In genomic region chr5:155969510-155969909, GRCh38 we compare ENCODE assay signal across 35 cellular contexts.
"Had no signal": no experiment of that assay in that cellular context is flagged by ENCODE, and none has a peak within 500 bp of the region (broad histone marks: within the 10 kb centered on the region; RNA-seq: fewer than 3 reads in every experiment).

No MANE protein-coding gene starts in this region.

- H3K4me1 ChIP-seq: adrenal gland, body of pancreas, breast epithelium had no signal

- H3K9me3 ChIP-seq: body of pancreas had no signal

- H3K9me3 Mint-ChIP-seq: activated CD4-positive, alpha-beta T cell treated with anti-CD3 and anti-CD28 coated beads, Interleukin-2, amount 10 ng/mL, durations not matched to agents 24 days and 14 days; T-helper 2 cell treated with Interferon-gamma antibody and Interleukin-4, amounts not matched to agents 5 μg/mL and 100 μg/mL, for 36 hours had no signal

- H3K4me3 Mint-ChIP-seq: activated B cell treated with CpG ODN at 0.5 μM for 24 hours; activated CD4-positive, alpha-beta memory T cell treated with anti-CD3 and anti-CD28 coated beads for 36 hours; activated CD4-positive, alpha-beta T cell treated with anti-CD3 and anti-CD28 coated beads, Interleukin-2, amount 10 ng/mL, durations not matched to agents 24 days and 14 days; activated CD8-positive, alpha-beta T cell treated with anti-CD3 and anti-CD28 coated beads for 36 hours; activated naive CD4-positive, alpha-beta T cell treated with anti-CD3 and anti-CD28 coated beads for 36 hours; activated naive CD8-positive, alpha-beta T cell treated with anti-CD3 and anti-CD28 coated beads for 36 hours; activated T-cell treated with anti-CD3 and anti-CD28 coated beads, Interleukin-2, amount 50 U/mL, for 4 hours; activated T-cell treated with anti-CD3 and anti-CD28 coated beads, Interleukin-2, amount 50 U/mL, for 72 hours; activated T-helper 1 cell treated with anti-CD3 and anti-CD28 coated beads, Interleukin-12 subunit alpha, Interleukin-12 subunit beta, Interleukin-2, Interleukin-4 antibody, amounts not matched to agents 30 ng/mL and 10 ng/mL and 1 ng/mL, durations not matched to agents 14 hours and 24 hours and 36 hours; activated T-helper 17 cell treated with anti-CD3 and anti-CD28 coated beads, Interleukin-2, amount 50 U/mL, for 72 hours; T-helper 1 cell treated with Interleukin-12 subunit alpha and Interleukin-12 subunit beta and Interleukin-4 antibody, amounts not matched to agents 30 μg/mL and 1 μg/mL, for 36 hours; T-helper 2 cell treated with Interferon-gamma antibody and Interleukin-4, amounts not matched to agents 5 μg/mL and 100 μg/mL, for 36 hours had no signal

- H3K27me3 Mint-ChIP-seq: activated B cell treated with CpG ODN at 0.5 μM for 24 hours; activated CD4-positive, alpha-beta T cell treated with anti-CD3 and anti-CD28 coated beads, Interleukin-2, amount 10 ng/mL, durations not matched to agents 24 days and 14 days; activated CD8-positive, alpha-beta T cell treated with anti-CD3 and anti-CD28 coated beads for 36 hours had no signal

- H3K27ac Mint-ChIP-seq: activated B cell treated with CpG ODN at 0.5 μM for 24 hours; activated CD4-positive, alpha-beta memory T cell treated with anti-CD3 and anti-CD28 coated beads for 36 hours; activated CD4-positive, alpha-beta T cell treated with anti-CD3 and anti-CD28 coated beads, Interleukin-2, amount 10 ng/mL, durations not matched to agents 24 days and 14 days; activated CD8-positive, alpha-beta T cell treated with anti-CD3 and anti-CD28 coated beads for 36 hours; activated naive CD4-positive, alpha-beta T cell treated with anti-CD3 and anti-CD28 coated beads for 36 hours; activated naive CD4-positive, alpha-beta T cell treated with anti-CD3 and anti-CD28 coated beads, Interleukin-2, amount 50 U/mL, for 72 hours; activated naive CD8-positive, alpha-beta T cell treated with anti-CD3 and anti-CD28 coated beads for 36 hours; activated T-cell treated with anti-CD3 and anti-CD28 coated beads, Interleukin-2, amount 50 U/mL, for 72 hours; activated T-helper 1 cell treated with anti-CD3 and anti-CD28 coated beads, Interleukin-12 subunit alpha, Interleukin-12 subunit beta, Interleukin-2, Interleukin-4 antibody, amounts not matched to agents 30 ng/mL and 10 ng/mL and 1 ng/mL, durations not matched to agents 14 hours and 24 hours and 36 hours; activated T-helper 17 cell treated with anti-CD3 and anti-CD28 coated beads, Interleukin-2, amount 50 U/mL, for 72 hours; T-helper 1 cell treated with Interleukin-12 subunit alpha and Interleukin-12 subunit beta and Interleukin-4 antibody, amounts not matched to agents 30 μg/mL and 1 μg/mL, for 36 hours; T-helper 2 cell treated with Interferon-gamma antibody and Interleukin-4, amounts not matched to agents 5 μg/mL and 100 μg/mL, for 36 hours had no signal

- H3K36me3 ChIP-seq: adrenal gland, brain microvascular endothelial cell, breast epithelium had no signal

- H3K36me3 Mint-ChIP-seq: activated CD4-positive, alpha-beta memory T cell treated with anti-CD3 and anti-CD28 coated beads for 36 hours; activated naive CD8-positive, alpha-beta T cell treated with anti-CD3 and anti-CD28 coated beads for 36 hours had no signal

- H3K4me1 Mint-ChIP-seq: activated B cell treated with CpG ODN at 0.5 μM for 24 hours; activated CD4-positive, alpha-beta T cell treated with anti-CD3 and anti-CD28 coated beads, Interleukin-2, amount 10 ng/mL, durations not matched to agents 24 days and 14 days; activated naive CD8-positive, alpha-beta T cell treated with anti-CD3 and anti-CD28 coated beads for 36 hours; activated T-helper 17 cell treated with anti-CD3 and anti-CD28 coated beads, Interleukin-2, amount 50 U/mL, for 72 hours had no signal

- ATAC-seq: activated CD8-positive, alpha-beta T cell treated with anti-CD3 and anti-CD28 coated beads for 36 hours; activated naive CD4-positive, alpha-beta T cell treated with anti-CD3 and anti-CD28 coated beads, Interleukin-2, amount 50 U/mL, for 72 hours; activated T-cell treated with anti-CD3 and anti-CD28 coated beads, Interleukin-2, amount 50 U/mL, for 4 hours; activated T-cell treated with anti-CD3 and anti-CD28 coated beads, Interleukin-2, amount 50 U/mL, for 72 hours; activated T-helper 17 cell treated with anti-CD3 and anti-CD28 coated beads, Interleukin-2, amount 50 U/mL, for 72 hours; body of pancreas had no signal

- H3K27ac ChIP-seq: adrenal gland, body of pancreas, brain microvascular endothelial cell, breast epithelium, VCaP had no signal

- H3K27me3 ChIP-seq: adrenal gland, body of pancreas, brain microvascular endothelial cell, breast epithelium had no signal

- DNase-seq: activated B cell treated with CpG ODN at 0.5 μM for 24 hours; activated CD4-positive, alpha-beta memory T cell treated with anti-CD3 and anti-CD28 coated beads for 36 hours; activated CD4-positive, alpha-beta T cell treated with anti-CD3 and anti-CD28 coated beads for 4 hours; activated CD4-positive, alpha-beta T cell treated with anti-CD3 and anti-CD28 coated beads, Interleukin-2, amount 10 ng/mL, durations not matched to agents 24 days and 14 days; activated CD4-positive, alpha-beta T cell treated with anti-CD3 and anti-CD28 coated beads, Interleukin-2, amount 50 U/mL, for 1 hour; activated CD4-positive, alpha-beta T cell treated with anti-CD3 and anti-CD28 coated beads, Interleukin-2, amount 50 U/mL, for 4 hours; activated CD4-positive, CD25-positive, alpha-beta regulatory T cell treated with anti-CD3 and anti-CD28 coated beads, Interleukin-2, amount 50 U/mL, for 72 hours; activated CD8-positive, alpha-beta memory T cell treated with anti-CD3 and anti-CD28 coated beads, Interleukin-2, amount 50 U/mL, for 4 hours; activated CD8-positive, alpha-beta T cell treated with anti-CD3 and anti-CD28 coated beads for 36 hours; activated effector memory CD4-positive, alpha-beta T cell treated with anti-CD3 and anti-CD28 coated beads, Interleukin-2, amount 50 U/mL, for 16 hours; activated gamma-delta T cell treated with Interleukin-2 at 50 U/mL for 16 hours; activated naive CD4-positive, alpha-beta T cell; activated naive CD4-positive, alpha-beta T cell treated with anti-CD3 and anti-CD28 coated beads for 36 hours; activated naive CD4-positive, alpha-beta T cell treated with anti-CD3 and anti-CD28 coated beads, Interleukin-2, amount 50 U/mL, for 16 hours; activated naive CD8-positive, alpha-beta T cell treated with anti-CD3 and anti-CD28 coated beads for 36 hours; activated T-cell treated with anti-CD3 and anti-CD28 coated beads for 4 hours; activated T-cell treated with anti-CD3 and anti-CD28 coated beads, Interleukin-2, amount 50 U/mL, for 1 hour; activated T-cell treated with anti-CD3 and anti-CD28 coated beads, Interleukin-2, amount 50 U/mL, for 4 hours; activated T-cell treated with anti-CD3 and anti-CD28 coated beads, Interleukin-2, amount 50 U/mL, for 72 hours; adrenal gland; amniotic stem cell; aorta; body of pancreas; brain microvascular endothelial cell; central memory CD4-positive, alpha-beta T cell; T-helper 1 cell; T-helper 2 cell; T-helper 9 cell had no signal

- H3K4me3 ChIP-seq: adrenal gland, body of pancreas, breast epithelium had no signal
